Comparison of ENCODE assay signal across 14 cellular contexts in the genomic region with DNA sequence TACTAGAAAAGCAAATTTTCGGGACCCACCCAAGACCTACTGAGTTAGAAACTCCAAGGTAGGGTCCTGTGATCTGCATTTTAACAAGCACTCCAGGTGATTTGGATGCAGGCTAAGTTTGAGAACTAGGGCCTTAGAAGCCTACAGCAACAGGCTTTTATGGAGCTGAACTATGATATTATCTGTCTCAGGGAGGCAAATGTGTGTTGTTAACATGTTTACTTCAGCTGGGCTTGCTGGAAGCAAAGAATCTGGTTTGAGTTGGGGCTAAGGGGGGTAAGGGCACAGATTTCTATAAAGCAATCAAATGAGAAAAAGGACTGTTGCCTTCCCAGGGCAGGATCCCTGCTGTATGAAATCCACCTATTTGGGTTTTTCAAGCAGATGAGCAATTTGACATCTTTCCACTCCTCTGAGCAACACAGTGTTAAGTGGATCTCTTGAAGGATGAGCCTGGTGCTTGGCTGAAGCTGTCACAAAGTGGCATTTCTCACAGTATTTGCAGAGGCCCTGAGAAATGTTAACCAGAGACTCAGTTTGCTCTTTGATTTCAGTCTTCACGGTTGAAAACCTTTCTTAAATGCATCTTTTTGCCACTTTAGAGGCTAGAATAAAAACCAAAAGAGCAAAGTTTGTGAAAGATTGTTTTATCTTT. TPM values are rescaled to one million over a fixed set of nuclear protein-coding genes. Genes with fewer than 3 reads are reported as not detected.
A peak's percentile ranks its signal among the peaks of the same experiment; 100 is the strongest.
DNase-seq lines count a peak whose midpoint lies in the region; ATAC-seq and TF ChIP-seq lines count a peak whose summit lies in the region.
"Had no signal": no experiment of that assay in that cellular context is flagged by ENCODE, and none has a peak within 500 bp of the region (broad histone marks: within the 10 kb centered on the region; RNA-seq: fewer than 3 reads in every experiment).

No MANE protein-coding gene starts in this region.

- peak overlapping the region in 1 of 10 experiments; percentile 6; a peak in 1 of 20 replicates for H3K4me3 ChIP-seq in BLaER1 treated with 17β-estradiol and CSF1 and Interleukin-3, amounts not matched to agents 10 nM and 100 nM
- H3K4me3 ChIP-seq: body of pancreas had no signal

- H3K9me3 Mint-ChIP-seq in brain: peaks cover 0 to 2% (median 0%) of the 10 kb centered on the region in 5 experiments

- no peak overlapping the region for H3K4me3 Mint-ChIP-seq in brain
- H3K4me3 Mint-ChIP-seq: activated CD4-positive, alpha-beta T cell treated with anti-CD3 and anti-CD28 coated beads for 36 hours; activated T-helper 1 cell treated with anti-CD3 and anti-CD28 coated beads, Interleukin-12 subunit alpha, Interleukin-12 subunit beta, Interleukin-2, Interleukin-4 antibody, amounts not matched to agents 30 ng/mL and 10 ng/mL and 1 ng/mL, durations not matched to agents 14 hours and 24 hours and 36 hours had no signal

- peaks cover 0 to 4% (median 0%) of the 10 kb centered on the region in 11 experiments; a peak in 3 of 22 replicates for H3K9me3 ChIP-seq in BLaER1 treated with 17β-estradiol and CSF1 and Interleukin-3, amounts not matched to agents 10 nM and 100 nM (replicated peaks in 1 of 11)
- H3K9me3 ChIP-seq: body of pancreas had no signal

- no peak overlapping the region for H3K27ac ChIP-seq in BLaER1 treated with 17β-estradiol and CSF1 and Interleukin-3, amounts not matched to agents 10 nM and 100 nM
- H3K27ac ChIP-seq: body of pancreas had no signal

- 0 out of 22 replicates have a peak overlapping the region, but pooled peaks of 1 of the 11 experiments have one; percentile 25 for H3K9ac ChIP-seq in BLaER1 treated with 17β-estradiol and CSF1 and Interleukin-3, amounts not matched to agents 10 nM and 100 nM

- H3K27ac Mint-ChIP-seq in brain: peak overlapping the region; percentile 12 to 82 (median 74)
- H3K27ac Mint-ChIP-seq: activated CD4-positive, alpha-beta T cell treated with anti-CD3 and anti-CD28 coated beads for 36 hours; activated T-helper 1 cell treated with anti-CD3 and anti-CD28 coated beads, Interleukin-12 subunit alpha, Interleukin-12 subunit beta, Interleukin-2, Interleukin-4 antibody, amounts not matched to agents 30 ng/mL and 10 ng/mL and 1 ng/mL, durations not matched to agents 14 hours and 24 hours and 36 hours had no signal

- H3K36me3 Mint-ChIP-seq in brain: no peaks in the 10 kb centered on the region

- peaks cover 10 to 33% (median 27%) of the 10 kb centered on the region in 10 experiments for H3K4me1 ChIP-seq in BLaER1 treated with 17β-estradiol and CSF1 and Interleukin-3, amounts not matched to agents 10 nM and 100 nM
- H3K4me1 ChIP-seq: body of pancreas had no signal

- peaks cover 16% of the 10 kb centered on the region for H3K4me1 Mint-ChIP-seq in brain

- ATAC-seq in GM18909 (IDR thresholded peaks at IDR 0.05; ENCODE audit: poor library complexity, unreplicated experiment): peak; percentile 37
- ATAC-seq in HG02852 (IDR thresholded peaks at IDR 0.05; ENCODE audit: unreplicated experiment): peak; percentile 12
- no peak for ATAC-seq in GM21423 (IDR thresholded peaks at IDR 0.05; ENCODE audit: unreplicated experiment)
- ATAC-seq: activated CD4-positive, alpha-beta T cell treated with anti-CD3 and anti-CD28 coated beads for 36 hours; body of pancreas had no signal

- peak overlapping the region; percentile 43 to 82 (median 69); a peak in 20 of 22 replicates for H3K4me2 ChIP-seq in BLaER1 treated with 17β-estradiol and CSF1 and Interleukin-3, amounts not matched to agents 10 nM and 100 nM

- H4K20me1 ChIP-seq in BLaER1 treated with 17β-estradiol and CSF1 and Interleukin-3, amounts not matched to agents 10 nM and 100 nM: no peaks in the 10 kb centered on the region

- H3K36me3 ChIP-seq in BLaER1 treated with 17β-estradiol and CSF1 and Interleukin-3, amounts not matched to agents 10 nM and 100 nM: no peaks in the 10 kb centered on the region

- TF ChIP-seq CTCF in brain (conservative IDR thresholded peaks at IDR 0.05): no peak

- H3K27me3 Mint-ChIP-seq in brain: no peaks in the 10 kb centered on the region
- H3K27me3 Mint-ChIP-seq: activated CD4-positive, alpha-beta T cell treated with anti-CD3 and anti-CD28 coated beads for 36 hours had no signal

- H3K27me3 ChIP-seq in BLaER1 treated with 17β-estradiol and CSF1 and Interleukin-3, amounts not matched to agents 10 nM and 100 nM: no peaks in the 10 kb centered on the region
- H3K27me3 ChIP-seq: body of pancreas had no signal

- DNase-seq in NOMO-1 (lab: John Stamatoyannopoulos, UW; ENCODE audit: unreplicated experiment in 2 of 2) (no peak), Ammon's horn (ENCODE audit: low spot score) (no peak)
- DNase-seq in activated CD4-positive, CD25-positive, alpha-beta regulatory T cell treated with anti-CD3 and anti-CD28 coated beads, Interleukin-2, amount 50 U/mL, for 72 hours: no peak
- DNase-seq: activated CD4-positive, alpha-beta T cell treated with anti-CD3 and anti-CD28 coated beads for 36 hours; body of pancreas; NCI-H526; stimulated activated CD4-positive, alpha-beta T cell treated with anti-CD3 and anti-CD28 coated beads, Interleukin-2, amount 100 ng/mL, for 48 hours; stimulated activated naive CD4-positive, alpha-beta T cell treated with Interleukin-2 at 50 U/mL for 16 hours had no signal

RNA-seq across cellular contexts. Expression of a gene that starts 36.2 kb away (rescaled TPM):
- polyA plus RNA-seq in brain (ENCODE audit: insufficient read depth, low read depth, low replicate concordance): 2.7 TPM
